Comparison of ENCODE assay signal across 2 cellular contexts in genomic region chrX:155065035-155065734, GRCh38.
TF ChIP-seq lines count a peak whose summit lies in the region.

No MANE protein-coding gene starts in this region.

TF ChIP-seq in SK-N-SH treated with all-trans-retinoic acid at 6 μM for 48 hours, 23 proteins besides CTCF, POLR2A, EP300 and RAD21 (continued from another document):
- TF ChIP-seq TSHZ2 (CRISPR knock-in tag; IDR thresholded peaks at IDR 0.05), result no peak
- no peak for TF ChIP-seq BACH2 (CRISPR knock-in tag; IDR thresholded peaks at IDR 0.05; ENCODE audit: borderline replicate concordance)
- TF ChIP-seq, protein P1, sequence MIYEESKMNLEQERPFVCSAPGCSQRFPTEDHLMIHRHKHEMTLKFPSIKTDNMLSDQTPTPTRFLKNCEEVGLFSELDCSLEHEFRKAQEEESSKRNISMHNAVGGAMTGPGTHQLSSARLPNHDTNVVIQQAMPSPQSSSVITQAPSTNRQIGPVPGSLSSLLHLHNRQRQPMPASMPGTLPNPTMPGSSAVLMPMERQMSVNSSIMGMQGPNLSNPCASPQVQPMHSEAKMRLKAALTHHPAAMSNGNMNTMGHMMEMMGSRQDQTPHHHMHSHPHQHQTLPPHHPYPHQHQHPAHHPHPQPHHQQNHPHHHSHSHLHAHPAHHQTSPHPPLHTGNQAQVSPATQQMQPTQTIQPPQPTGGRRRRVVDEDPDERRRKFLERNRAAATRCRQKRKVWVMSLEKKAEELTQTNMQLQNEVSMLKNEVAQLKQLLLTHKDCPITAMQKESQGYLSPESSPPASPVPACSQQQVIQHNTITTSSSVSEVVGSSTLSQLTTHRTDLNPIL (CRISPR knock-in tag; IDR thresholded peaks at IDR 0.05; ENCODE audit: low read depth), result no peak
- TF ChIP-seq ZFP30 (CRISPR knock-in tag; IDR thresholded peaks at IDR 0.05), result no peak
- TF ChIP-seq ZNF70 (CRISPR knock-in tag; IDR thresholded peaks at IDR 0.05), result no peak
- no peak for TF ChIP-seq RARB (CRISPR knock-in tag; IDR thresholded peaks at IDR 0.05)
- TF ChIP-seq ZC3H10 (CRISPR knock-in tag; IDR thresholded peaks at IDR 0.05), result no peak
- TF ChIP-seq TOX (CRISPR knock-in tag; IDR thresholded peaks at IDR 0.05; ENCODE audit: borderline replicate concordance), result no peak
- TF ChIP-seq TCF4 (CRISPR knock-in tag; IDR thresholded peaks at IDR 0.05; ENCODE audit: borderline replicate concordance), result no peak
- TF ChIP-seq PATZ1 (CRISPR knock-in tag; IDR thresholded peaks at IDR 0.05; ENCODE audit: borderline replicate concordance), result no peak
- TF ChIP-seq ISL1 (CRISPR knock-in tag; IDR thresholded peaks at IDR 0.05), result no peak

TF ChIP-seq in SK-N-SH, 30 proteins besides CTCF, POLR2A, EP300 and RAD21 (continued from another document):
- TF ChIP-seq MEF2A (IDR thresholded peaks at IDR 0.05; ENCODE audit: borderline replicate concordance, low read depth) (no peak), TAF1 (IDR thresholded peaks at IDR 0.05; ENCODE audit: borderline replicate concordance, low read depth, low read length) (no peak), JUND (IDR thresholded peaks at IDR 0.05) (no peak), MXI1 (IDR thresholded peaks at IDR 0.05; ENCODE audit: low read depth, low read length) (no peak), NRF1 (IDR thresholded peaks at IDR 0.05; ENCODE audit: low read depth, low read length) (no peak), SMC3 (IDR thresholded peaks at IDR 0.05; ENCODE audit: low read depth, low read length) (no peak)
